In the genomic region with DNA sequence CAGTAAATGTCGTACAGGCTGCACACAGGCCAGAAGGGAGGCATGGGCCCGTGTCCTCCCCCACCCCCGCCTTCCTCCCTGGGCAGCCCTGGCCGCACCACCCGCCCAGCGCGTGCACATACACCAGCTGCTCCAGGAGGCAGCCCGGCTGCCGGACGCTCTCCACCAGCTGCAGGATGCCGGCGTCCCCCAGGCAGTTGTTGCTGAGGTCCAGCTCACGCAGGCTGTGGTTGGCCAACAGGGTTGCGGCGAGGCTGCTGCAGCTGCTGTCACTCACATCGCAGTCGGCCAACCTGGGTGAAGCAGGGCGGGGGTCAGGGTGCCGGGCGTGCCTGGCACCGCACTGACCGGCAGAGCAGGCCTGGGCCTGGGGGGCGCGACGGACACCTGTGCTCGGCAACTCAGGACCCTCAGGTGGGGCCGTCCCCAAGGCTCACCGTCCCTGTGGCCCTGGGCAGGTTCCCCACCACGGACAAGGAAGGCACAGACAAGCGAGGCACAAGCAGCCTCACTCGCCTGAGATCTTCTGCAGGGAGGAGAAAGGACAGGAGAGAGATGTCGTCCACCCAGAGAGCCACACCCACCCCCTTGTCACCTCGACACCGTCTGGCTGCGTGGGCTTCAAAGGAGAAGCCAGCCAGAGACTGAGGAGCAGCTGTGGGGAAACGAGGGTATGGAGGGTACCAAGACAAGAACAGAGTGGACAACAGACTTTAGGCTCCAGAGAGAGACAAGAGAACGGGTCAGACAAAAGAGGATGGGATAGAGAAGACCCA, we compare ENCODE assay signal across 2 cellular contexts.
TF ChIP-seq lines count a peak whose summit lies in the region.

No MANE protein-coding gene starts in this region.

TF ChIP-seq in GM23338, 12 proteins besides CTCF, POLR2A, EP300 and RAD21 (continued from another document):
- TF ChIP-seq, protein P1, sequence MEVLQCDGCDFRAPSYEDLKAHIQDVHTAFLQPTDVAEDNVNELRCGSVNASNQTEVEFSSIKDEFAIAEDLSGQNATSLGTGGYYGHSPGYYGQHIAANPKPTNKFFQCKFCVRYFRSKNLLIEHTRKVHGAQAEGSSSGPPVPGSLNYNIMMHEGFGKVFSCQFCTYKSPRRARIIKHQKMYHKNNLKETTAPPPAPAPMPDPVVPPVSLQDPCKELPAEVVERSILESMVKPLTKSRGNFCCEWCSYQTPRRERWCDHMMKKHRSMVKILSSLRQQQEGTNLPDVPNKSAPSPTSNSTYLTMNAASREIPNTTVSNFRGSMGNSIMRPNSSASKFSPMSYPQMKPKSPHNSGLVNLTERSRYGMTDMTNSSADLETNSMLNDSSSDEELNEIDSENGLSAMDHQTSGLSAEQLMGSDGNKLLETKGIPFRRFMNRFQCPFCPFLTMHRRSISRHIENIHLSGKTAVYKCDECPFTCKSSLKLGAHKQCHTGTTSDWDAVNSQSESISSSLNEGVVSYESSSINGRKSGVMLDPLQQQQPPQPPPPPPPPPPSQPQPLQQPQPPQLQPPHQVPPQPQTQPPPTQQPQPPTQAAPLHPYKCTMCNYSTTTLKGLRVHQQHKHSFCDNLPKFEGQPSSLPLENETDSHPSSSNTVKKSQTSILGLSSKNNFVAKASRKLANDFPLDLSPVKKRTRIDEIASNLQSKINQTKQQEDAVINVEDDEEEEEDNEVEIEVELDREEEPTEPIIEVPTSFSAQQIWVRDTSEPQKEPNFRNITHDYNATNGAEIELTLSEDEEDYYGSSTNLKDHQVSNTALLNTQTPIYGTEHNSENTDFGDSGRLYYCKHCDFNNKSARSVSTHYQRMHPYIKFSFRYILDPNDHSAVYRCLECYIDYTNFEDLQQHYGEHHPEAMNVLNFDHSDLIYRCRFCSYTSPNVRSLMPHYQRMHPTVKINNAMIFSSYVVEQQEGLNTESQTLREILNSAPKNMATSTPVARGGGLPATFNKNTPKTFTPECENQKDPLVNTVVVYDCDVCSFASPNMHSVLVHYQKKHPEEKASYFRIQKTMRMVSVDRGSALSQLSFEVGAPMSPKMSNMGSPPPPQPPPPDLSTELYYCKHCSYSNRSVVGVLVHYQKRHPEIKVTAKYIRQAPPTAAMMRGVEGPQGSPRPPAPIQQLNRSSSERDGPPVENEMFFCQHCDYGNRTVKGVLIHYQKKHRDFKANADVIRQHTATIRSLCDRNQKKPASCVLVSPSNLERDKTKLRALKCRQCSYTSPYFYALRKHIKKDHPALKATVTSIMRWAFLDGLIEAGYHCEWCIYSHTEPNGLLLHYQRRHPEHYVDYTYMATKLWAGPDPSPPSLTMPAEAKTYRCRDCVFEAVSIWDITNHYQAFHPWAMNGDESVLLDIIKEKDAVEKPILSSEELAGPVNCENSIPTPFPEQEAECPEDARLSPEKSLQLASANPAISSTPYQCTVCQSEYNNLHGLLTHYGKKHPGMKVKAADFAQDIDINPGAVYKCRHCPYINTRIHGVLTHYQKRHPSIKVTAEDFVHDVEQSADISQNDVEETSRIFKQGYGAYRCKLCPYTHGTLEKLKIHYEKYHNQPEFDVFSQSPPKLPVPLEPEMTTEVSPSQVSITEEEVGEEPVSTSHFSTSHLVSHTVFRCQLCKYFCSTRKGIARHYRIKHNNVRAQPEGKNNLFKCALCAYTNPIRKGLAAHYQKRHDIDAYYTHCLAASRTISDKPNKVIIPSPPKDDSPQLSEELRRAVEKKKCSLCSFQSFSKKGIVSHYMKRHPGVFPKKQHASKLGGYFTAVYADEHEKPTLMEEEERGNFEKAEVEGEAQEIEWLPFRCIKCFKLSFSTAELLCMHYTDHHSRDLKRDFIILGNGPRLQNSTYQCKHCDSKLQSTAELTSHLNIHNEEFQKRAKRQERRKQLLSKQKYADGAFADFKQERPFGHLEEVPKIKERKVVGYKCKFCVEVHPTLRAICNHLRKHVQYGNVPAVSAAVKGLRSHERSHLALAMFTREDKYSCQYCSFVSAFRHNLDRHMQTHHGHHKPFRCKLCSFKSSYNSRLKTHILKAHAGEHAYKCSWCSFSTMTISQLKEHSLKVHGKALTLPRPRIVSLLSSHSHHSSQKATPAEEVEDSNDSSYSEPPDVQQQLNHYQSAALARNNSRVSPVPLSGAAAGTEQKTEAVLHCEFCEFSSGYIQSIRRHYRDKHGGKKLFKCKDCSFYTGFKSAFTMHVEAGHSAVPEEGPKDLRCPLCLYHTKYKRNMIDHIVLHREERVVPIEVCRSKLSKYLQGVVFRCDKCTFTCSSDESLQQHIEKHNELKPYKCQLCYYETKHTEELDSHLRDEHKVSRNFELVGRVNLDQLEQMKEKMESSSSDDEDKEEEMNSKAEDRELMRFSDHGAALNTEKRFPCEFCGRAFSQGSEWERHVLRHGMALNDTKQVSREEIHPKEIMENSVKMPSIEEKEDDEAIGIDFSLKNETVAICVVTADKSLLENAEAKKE (CRISPR knock-in tag; IDR thresholded peaks at IDR 0.05), result no peak
- TF ChIP-seq, protein P2, sequence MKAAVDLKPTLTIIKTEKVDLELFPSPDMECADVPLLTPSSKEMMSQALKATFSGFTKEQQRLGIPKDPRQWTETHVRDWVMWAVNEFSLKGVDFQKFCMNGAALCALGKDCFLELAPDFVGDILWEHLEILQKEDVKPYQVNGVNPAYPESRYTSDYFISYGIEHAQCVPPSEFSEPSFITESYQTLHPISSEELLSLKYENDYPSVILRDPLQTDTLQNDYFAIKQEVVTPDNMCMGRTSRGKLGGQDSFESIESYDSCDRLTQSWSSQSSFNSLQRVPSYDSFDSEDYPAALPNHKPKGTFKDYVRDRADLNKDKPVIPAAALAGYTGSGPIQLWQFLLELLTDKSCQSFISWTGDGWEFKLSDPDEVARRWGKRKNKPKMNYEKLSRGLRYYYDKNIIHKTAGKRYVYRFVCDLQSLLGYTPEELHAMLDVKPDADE (IDR thresholded peaks at IDR 0.05), result no peak

TF ChIP-seq in WTC11, 78 proteins besides CTCF, POLR2A, EP300 and RAD21 (continued from another document):
- TF ChIP-seq, protein P3, sequence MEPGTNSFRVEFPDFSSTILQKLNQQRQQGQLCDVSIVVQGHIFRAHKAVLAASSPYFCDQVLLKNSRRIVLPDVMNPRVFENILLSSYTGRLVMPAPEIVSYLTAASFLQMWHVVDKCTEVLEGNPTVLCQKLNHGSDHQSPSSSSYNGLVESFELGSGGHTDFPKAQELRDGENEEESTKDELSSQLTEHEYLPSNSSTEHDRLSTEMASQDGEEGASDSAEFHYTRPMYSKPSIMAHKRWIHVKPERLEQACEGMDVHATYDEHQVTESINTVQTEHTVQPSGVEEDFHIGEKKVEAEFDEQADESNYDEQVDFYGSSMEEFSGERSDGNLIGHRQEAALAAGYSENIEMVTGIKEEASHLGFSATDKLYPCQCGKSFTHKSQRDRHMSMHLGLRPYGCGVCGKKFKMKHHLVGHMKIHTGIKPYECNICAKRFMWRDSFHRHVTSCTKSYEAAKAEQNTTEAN (CRISPR knock-in tag; IDR thresholded peaks at IDR 0.05), result no peak
- TF ChIP-seq ZNF232 (CRISPR knock-in tag; IDR thresholded peaks at IDR 0.05), result no peak
- TF ChIP-seq SMAD3 (CRISPR knock-in tag; IDR thresholded peaks at IDR 0.05; ENCODE audit: borderline replicate concordance), result no peak
- TF ChIP-seq NFE2L1 (CRISPR knock-in tag; IDR thresholded peaks at IDR 0.05), result no peak
- TF ChIP-seq ZBTB21 (CRISPR knock-in tag; IDR thresholded peaks at IDR 0.05; ENCODE audit: borderline replicate concordance), result no peak
- TF ChIP-seq ETV6 (CRISPR knock-in tag; IDR thresholded peaks at IDR 0.05), result no peak
- TF ChIP-seq, protein P4, sequence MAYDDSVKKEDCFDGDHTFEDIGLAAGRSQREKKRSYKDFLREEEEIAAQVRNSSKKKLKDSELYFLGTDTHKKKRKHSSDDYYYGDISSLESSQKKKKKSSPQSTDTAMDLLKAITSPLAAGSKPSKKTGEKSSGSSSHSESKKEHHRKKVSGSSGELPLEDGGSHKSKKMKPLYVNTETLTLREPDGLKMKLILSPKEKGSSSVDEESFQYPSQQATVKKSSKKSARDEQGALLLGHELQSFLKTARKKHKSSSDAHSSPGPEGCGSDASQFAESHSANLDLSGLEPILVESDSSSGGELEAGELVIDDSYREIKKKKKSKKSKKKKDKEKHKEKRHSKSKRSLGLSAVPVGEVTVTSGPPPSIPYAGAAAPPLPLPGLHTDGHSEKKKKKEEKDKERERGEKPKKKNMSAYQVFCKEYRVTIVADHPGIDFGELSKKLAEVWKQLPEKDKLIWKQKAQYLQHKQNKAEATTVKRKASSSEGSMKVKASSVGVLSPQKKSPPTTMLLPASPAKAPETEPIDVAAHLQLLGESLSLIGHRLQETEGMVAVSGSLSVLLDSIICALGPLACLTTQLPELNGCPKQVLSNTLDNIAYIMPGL (CRISPR knock-in tag; IDR thresholded peaks at IDR 0.05), result no peak
- TF ChIP-seq RORB (CRISPR knock-in tag; IDR thresholded peaks at IDR 0.05), result no peak
- TF ChIP-seq, protein P5, sequence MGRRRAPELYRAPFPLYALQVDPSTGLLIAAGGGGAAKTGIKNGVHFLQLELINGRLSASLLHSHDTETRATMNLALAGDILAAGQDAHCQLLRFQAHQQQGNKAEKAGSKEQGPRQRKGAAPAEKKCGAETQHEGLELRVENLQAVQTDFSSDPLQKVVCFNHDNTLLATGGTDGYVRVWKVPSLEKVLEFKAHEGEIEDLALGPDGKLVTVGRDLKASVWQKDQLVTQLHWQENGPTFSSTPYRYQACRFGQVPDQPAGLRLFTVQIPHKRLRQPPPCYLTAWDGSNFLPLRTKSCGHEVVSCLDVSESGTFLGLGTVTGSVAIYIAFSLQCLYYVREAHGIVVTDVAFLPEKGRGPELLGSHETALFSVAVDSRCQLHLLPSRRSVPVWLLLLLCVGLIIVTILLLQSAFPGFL (CRISPR knock-in tag; IDR thresholded peaks at IDR 0.05; ENCODE audit: borderline replicate concordance), result no peak
- no peak for TF ChIP-seq HMGA2 (CRISPR knock-in tag; IDR thresholded peaks at IDR 0.05)
